In the genomic region with DNA sequence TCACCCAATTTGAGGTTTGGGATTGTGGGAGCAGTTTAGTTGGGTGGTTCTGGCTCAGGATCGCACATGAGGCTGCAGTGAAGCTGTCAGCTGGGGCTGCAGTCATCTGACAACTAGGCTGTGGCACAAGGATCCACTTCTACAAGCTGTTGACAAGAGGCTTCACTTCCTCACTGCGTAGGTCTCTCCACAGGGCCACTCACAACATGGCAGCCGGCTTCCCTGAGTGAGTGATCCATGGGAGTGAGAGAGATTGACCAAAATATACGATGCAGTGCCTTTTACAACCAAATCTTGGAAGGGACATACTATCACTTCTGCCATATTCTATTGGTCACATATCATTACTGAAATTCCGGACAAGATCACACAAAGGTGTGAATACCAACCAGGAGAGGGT, we compare ENCODE assay signal across 26 cellular contexts.
"Had no signal": no experiment of that assay in that cellular context is flagged by ENCODE, and none has a peak within 500 bp of the region (broad histone marks: within the 10 kb centered on the region; RNA-seq: fewer than 3 reads in every experiment).

No MANE protein-coding gene starts in this region.

- H3K36me3 ChIP-seq: neutrophil, pancreas, prostate gland, right atrium auricular region, right lobe of liver, sigmoid colon, stomach, thoracic aorta, thyroid gland, tibial nerve, upper lobe of left lung, uterus had no signal

- H3K4me3 ChIP-seq: pancreas, prostate gland, right atrium auricular region, right lobe of liver, sigmoid colon, stomach, thoracic aorta, thyroid gland, tibial nerve, upper lobe of left lung, uterus had no signal

- DNase-seq: naive thymus-derived CD8-positive, alpha-beta T cell; nephron progenitor cell; nucleus accumbens; pancreas; retina; right lobe of liver; sigmoid colon; small intestine; stimulated activated CD4-positive, alpha-beta T cell treated with anti-CD3 and anti-CD28 coated beads, Interleukin-15, amount 100 ng/mL, for 24 hours; stimulated activated CD4-positive, alpha-beta T cell treated with anti-CD3 and anti-CD28 coated beads, Interleukin-2, amount 100 ng/mL, for 24 hours; stimulated activated CD4-positive, alpha-beta T cell treated with anti-CD3 and anti-CD28 coated beads, Interleukin-2, amount 100 ng/mL, for 48 hours; stimulated activated CD4-positive, alpha-beta T cell treated with anti-CD3 and anti-CD28 coated beads, Interleukin-4, amount 100 ng/mL, for 24 hours; stimulated activated naive B cell treated with anti-CD40 and anti-IgM and Interleukin-4, amounts not matched to agents 10 μg/mL and 1 μg/mL and 100 μg/mL, for 72 hours; stimulated activated naive CD4-positive, alpha-beta T cell treated with Interleukin-2 at 50 U/mL for 16 hours; stomach; thyroid gland; trophoblast cell; upper lobe of left lung; uterus had no signal

- H3K27me3 ChIP-seq: neutrophil, pancreas, right atrium auricular region, right lobe of liver, sigmoid colon, stomach, thyroid gland, tibial nerve, upper lobe of left lung, uterus had no signal

- H3K27ac ChIP-seq: neutrophil, pancreas, prostate gland, right atrium auricular region, right lobe of liver, sigmoid colon, stomach, thoracic aorta, thyroid gland, tibial nerve, upper lobe of left lung, uterus had no signal

- H3K4me1 ChIP-seq: pancreas, prostate gland, right atrium auricular region, right lobe of liver, sigmoid colon, thyroid gland, upper lobe of left lung, uterus had no signal

- FAIRE-seq: pancreas, small intestine had no signal

- H3K9me3 ChIP-seq: neutrophil, pancreas, prostate gland, right atrium auricular region, right lobe of liver, sigmoid colon, stomach, thoracic aorta, thyroid gland, tibial nerve, upper lobe of left lung, uterus had no signal

- ATAC-seq: naive thymus-derived CD8-positive, alpha-beta T cell; natural killer cell treated with Interleukin-12 subunit alpha and Interleukin-12 subunit beta and Interleukin-15 and Interleukin-18, amount 100 ng/mL, for 72 hours; pancreas; right lobe of liver; stimulated activated effector memory CD8-positive, alpha-beta T cell treated with anti-CD3 and anti-CD28 coated beads, Interleukin-12 subunit alpha, Interleukin-12 subunit beta, amount 100 ng/mL, for 72 hours; stimulated activated naive B cell treated with anti-CD40 and anti-IgM and Interleukin-4, amounts not matched to agents 10 μg/mL and 1 μg/mL and 100 μg/mL, for 72 hours had no signal
